In the genomic region with DNA sequence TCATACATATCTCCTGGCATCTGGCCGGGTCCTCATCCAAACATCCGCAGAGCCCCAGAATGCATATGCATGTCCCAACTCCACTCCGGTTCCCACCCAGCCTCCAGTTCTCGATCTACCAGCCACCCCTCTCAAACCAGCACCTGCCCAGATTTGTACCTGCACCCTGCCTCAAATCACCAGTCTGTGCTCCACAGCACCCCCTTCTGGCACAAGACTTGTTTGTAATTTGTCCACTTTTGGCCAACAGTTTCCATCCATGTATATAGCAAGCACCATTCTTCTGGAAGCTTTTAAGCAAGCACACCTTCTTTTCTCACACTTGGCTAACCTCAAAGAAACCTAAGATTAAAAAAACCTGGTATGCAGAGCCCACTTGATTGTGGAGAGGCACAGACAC, we compare ENCODE assay signal across 1 cellular context.
TF ChIP-seq lines count a peak whose summit lies in the region.

No MANE protein-coding gene starts in this region.

TF ChIP-seq in WTC11, 78 proteins besides CTCF, POLR2A, EP300 and RAD21 (continued from another document):
- TF ChIP-seq, protein P1, sequence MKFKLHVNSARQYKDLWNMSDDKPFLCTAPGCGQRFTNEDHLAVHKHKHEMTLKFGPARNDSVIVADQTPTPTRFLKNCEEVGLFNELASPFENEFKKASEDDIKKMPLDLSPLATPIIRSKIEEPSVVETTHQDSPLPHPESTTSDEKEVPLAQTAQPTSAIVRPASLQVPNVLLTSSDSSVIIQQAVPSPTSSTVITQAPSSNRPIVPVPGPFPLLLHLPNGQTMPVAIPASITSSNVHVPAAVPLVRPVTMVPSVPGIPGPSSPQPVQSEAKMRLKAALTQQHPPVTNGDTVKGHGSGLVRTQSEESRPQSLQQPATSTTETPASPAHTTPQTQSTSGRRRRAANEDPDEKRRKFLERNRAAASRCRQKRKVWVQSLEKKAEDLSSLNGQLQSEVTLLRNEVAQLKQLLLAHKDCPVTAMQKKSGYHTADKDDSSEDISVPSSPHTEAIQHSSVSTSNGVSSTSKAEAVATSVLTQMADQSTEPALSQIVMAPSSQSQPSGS (CRISPR knock-in tag; IDR thresholded peaks at IDR 0.05; ENCODE audit: borderline replicate concordance, low read depth), result no peak
- TF ChIP-seq IRF2 (CRISPR knock-in tag; IDR thresholded peaks at IDR 0.05; ENCODE audit: borderline replicate concordance, low read depth) (no peak), JUN (CRISPR knock-in tag; IDR thresholded peaks at IDR 0.05) (no peak), SMAD4 (CRISPR knock-in tag; IDR thresholded peaks at IDR 0.05) (no peak), ATF1 (CRISPR knock-in tag; IDR thresholded peaks at IDR 0.05) (no peak)
- TF ChIP-seq, protein P2, sequence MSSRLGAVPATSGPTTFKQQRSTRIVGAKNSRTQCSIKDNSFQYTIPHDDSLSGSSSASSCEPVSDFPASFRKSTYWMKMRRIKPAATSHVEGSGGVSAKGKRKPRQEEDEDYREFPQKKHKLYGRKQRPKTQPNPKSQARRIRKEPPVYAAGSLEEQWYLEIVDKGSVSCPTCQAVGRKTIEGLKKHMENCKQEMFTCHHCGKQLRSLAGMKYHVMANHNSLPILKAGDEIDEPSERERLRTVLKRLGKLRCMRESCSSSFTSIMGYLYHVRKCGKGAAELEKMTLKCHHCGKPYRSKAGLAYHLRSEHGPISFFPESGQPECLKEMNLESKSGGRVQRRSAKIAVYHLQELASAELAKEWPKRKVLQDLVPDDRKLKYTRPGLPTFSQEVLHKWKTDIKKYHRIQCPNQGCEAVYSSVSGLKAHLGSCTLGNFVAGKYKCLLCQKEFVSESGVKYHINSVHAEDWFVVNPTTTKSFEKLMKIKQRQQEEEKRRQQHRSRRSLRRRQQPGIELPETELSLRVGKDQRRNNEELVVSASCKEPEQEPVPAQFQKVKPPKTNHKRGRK (CRISPR knock-in tag; IDR thresholded peaks at IDR 0.05; ENCODE audit: borderline replicate concordance), result no peak
- TF ChIP-seq, protein P3, sequence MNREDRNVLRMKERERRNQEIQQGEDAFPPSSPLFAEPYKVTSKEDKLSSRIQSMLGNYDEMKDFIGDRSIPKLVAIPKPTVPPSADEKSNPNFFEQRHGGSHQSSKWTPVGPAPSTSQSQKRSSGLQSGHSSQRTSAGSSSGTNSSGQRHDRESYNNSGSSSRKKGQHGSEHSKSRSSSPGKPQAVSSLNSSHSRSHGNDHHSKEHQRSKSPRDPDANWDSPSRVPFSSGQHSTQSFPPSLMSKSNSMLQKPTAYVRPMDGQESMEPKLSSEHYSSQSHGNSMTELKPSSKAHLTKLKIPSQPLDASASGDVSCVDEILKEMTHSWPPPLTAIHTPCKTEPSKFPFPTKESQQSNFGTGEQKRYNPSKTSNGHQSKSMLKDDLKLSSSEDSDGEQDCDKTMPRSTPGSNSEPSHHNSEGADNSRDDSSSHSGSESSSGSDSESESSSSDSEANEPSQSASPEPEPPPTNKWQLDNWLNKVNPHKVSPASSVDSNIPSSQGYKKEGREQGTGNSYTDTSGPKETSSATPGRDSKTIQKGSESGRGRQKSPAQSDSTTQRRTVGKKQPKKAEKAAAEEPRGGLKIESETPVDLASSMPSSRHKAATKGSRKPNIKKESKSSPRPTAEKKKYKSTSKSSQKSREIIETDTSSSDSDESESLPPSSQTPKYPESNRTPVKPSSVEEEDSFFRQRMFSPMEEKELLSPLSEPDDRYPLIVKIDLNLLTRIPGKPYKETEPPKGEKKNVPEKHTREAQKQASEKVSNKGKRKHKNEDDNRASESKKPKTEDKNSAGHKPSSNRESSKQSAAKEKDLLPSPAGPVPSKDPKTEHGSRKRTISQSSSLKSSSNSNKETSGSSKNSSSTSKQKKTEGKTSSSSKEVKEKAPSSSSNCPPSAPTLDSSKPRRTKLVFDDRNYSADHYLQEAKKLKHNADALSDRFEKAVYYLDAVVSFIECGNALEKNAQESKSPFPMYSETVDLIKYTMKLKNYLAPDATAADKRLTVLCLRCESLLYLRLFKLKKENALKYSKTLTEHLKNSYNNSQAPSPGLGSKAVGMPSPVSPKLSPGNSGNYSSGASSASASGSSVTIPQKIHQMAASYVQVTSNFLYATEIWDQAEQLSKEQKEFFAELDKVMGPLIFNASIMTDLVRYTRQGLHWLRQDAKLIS (CRISPR knock-in tag; IDR thresholded peaks at IDR 0.05; ENCODE audit: borderline replicate concordance), result no peak
- TF ChIP-seq, protein P4, sequence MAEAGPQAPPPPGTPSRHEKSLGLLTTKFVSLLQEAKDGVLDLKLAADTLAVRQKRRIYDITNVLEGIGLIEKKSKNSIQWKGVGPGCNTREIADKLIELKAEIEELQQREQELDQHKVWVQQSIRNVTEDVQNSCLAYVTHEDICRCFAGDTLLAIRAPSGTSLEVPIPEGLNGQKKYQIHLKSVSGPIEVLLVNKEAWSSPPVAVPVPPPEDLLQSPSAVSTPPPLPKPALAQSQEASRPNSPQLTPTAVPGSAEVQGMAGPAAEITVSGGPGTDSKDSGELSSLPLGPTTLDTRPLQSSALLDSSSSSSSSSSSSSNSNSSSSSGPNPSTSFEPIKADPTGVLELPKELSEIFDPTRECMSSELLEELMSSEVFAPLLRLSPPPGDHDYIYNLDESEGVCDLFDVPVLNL (CRISPR knock-in tag; IDR thresholded peaks at IDR 0.05; ENCODE audit: borderline replicate concordance, low read depth), result no peak
